In the genomic region with DNA sequence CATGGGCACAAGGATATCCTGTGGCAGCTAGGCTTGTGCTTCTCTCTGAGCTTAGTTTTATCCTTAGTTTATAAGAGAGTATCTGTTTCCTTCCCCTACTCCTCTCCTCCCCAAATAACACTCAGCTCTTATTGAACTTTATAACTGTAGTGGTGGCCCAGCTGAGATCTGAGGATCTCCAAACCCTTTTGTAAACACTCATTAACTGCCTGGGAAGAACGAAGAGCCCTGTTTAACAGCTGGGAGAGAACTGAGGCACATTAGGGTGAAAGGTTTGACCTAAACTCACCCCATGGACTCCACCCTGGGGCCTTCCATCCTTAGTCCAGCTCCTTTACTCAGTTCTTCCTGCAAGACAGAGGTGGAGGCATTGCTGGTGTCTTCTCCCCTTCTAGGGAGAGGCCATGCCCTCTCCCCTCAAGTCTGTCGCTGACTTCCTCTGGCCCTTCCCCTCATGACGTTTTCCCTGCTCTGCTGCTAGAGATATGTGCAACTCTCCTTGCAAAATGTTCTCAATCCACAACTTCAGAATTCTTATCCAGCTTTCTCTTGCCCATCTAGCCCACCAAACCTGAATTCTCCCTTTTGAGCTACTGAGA, we compare ENCODE assay signal across 10 cellular contexts. TPM values are rescaled to one million over a fixed set of nuclear protein-coding genes. Genes with fewer than 3 reads are reported as not detected.
A peak's percentile ranks its signal among the peaks of the same experiment; 100 is the strongest.
DNase-seq lines count a peak whose midpoint lies in the region; ATAC-seq and TF ChIP-seq lines count a peak whose summit lies in the region.
"Had no signal": no experiment of that assay in that cellular context is flagged by ENCODE, and none has a peak within 500 bp of the region (broad histone marks: within the 10 kb centered on the region; RNA-seq: fewer than 3 reads in every experiment).

No MANE protein-coding gene starts in this region.

- no peak for TF ChIP-seq EP300 in sigmoid colon (IDR thresholded peaks at IDR 0.05)

- peak; percentile 50 for DNase-seq in GM23248
- DNase-seq in NCI-H510A treated with DMSO at 0.1 percent for 48 hours (lab: John Stamatoyannopoulos, UW), result peak; percentile 83
- no peak for DNase-seq in esophagus squamous epithelium (lab: John Stamatoyannopoulos, UW)
- peak; percentile 62 for DNase-seq in sigmoid colon
- no peak for DNase-seq in NCI-H524 (lab: John Stamatoyannopoulos, UW)
- DNase-seq in activated naive CD4-positive, alpha-beta T cell treated with anti-CD3 and anti-CD28 coated beads, Interleukin-2, amount 50 U/mL, for 72 hours (ENCODE audit: low spot score in 2 of 2), result no peak
- DNase-seq in H7, result no peak
- DNase-seq: cerebellar nuclear complex had no signal

- no peak overlapping the region for H3K27ac Mint-ChIP-seq in activated naive CD4-positive, alpha-beta T cell treated with anti-CD3 and anti-CD28 coated beads, Interleukin-2, amount 50 U/mL, for 72 hours
- H3K27ac Mint-ChIP-seq: activated CD4-positive, alpha-beta memory T cell treated with anti-CD3 and anti-CD28 coated beads, Interleukin-2, amount 10 ng/mL, durations not matched to agents 7 days and 5 days had no signal

- peaks cover 8% of the 10 kb centered on the region in 2 donors for H3K36me3 Mint-ChIP-seq in activated naive CD4-positive, alpha-beta T cell treated with anti-CD3 and anti-CD28 coated beads, Interleukin-2, amount 50 U/mL, for 72 hours

- H4K20me1 ChIP-seq in GM23248 (ENCODE audit: insufficient read depth), result no peaks in the 10 kb centered on the region

- H3F3A ChIP-seq in GM23248 (ENCODE audit: insufficient read depth), result peaks cover 49% of the 10 kb centered on the region

- no peaks in the 10 kb centered on the region for H3K9me2 ChIP-seq in GM23248 (ENCODE audit: insufficient read depth)

- intact Hi-C loops in esophagus squamous epithelium (cut with DNase I), result loop anchor here (10.0 kb wide), 1 partner anchor 247 kb away; no protein-coding TSS in a partner anchor
- intact Hi-C loops in sigmoid colon (cut with DNase I), result loop anchor here (10.0 kb wide), 1 partner anchor 1357 kb away; no protein-coding TSS in a partner anchor

- H2AFZ ChIP-seq in GM23248, result no peak overlapping the region

- H3K9me3 ChIP-seq in GM23248 (ENCODE audit: low read depth), result no peaks in the 10 kb centered on the region
- H3K9me3 ChIP-seq in esophagus squamous epithelium, result no peaks in the 10 kb centered on the region
- no peaks in the 10 kb centered on the region for H3K9me3 ChIP-seq in sigmoid colon

- no peaks in the 10 kb centered on the region for H3K79me2 ChIP-seq in GM23248 (ENCODE audit: insufficient read depth)

- H3K27ac ChIP-seq in GM23248 (peak overlapping the region; percentile 90), esophagus squamous epithelium (peak overlapping the region; percentile 62 to 85 (median 71)), sigmoid colon (peak overlapping the region; percentile 32 to 67 (median 57))

- 10 to 11% methylated on average over 3 of the region's 3 CpGs for WGBS in GM23248 (ENCODE audit: low coverage in 1 of 2, low lambda C conversion rate in 2 of 2, missing lambda C conversion rate in 2 of 2), 2 experiments
- WGBS in esophagus squamous epithelium, 2 donors, result 43 to 52% methylated on average over 3 of the region's 3 CpGs
- 7 to 25% methylated on average over 3 of the region's 3 CpGs for WGBS in sigmoid colon, 2 donors

- H3K36me3 ChIP-seq in GM23248 (ENCODE audit: low read depth), result no peaks in the 10 kb centered on the region
- no peaks in the 10 kb centered on the region for H3K36me3 ChIP-seq in esophagus squamous epithelium
- no peaks in the 10 kb centered on the region for H3K36me3 ChIP-seq in sigmoid colon
- H3K36me3 ChIP-seq in H7 (replicated peaks; ENCODE audit: control insufficient read depth, insufficient read depth, low read length), result peaks cover 3% of the 10 kb centered on the region

- no peak for ATAC-seq in activated naive CD4-positive, alpha-beta T cell treated with anti-CD3 and anti-CD28 coated beads, Interleukin-2, amount 50 U/mL, for 72 hours

- peak overlapping the region; percentile 72 for H3K9ac ChIP-seq in GM23248

- no peak for TF ChIP-seq CTCF in esophagus squamous epithelium (IDR thresholded peaks at IDR 0.05)
- TF ChIP-seq CTCF in sigmoid colon (IDR thresholded peaks at IDR 0.05), result no peak

- H3K4me3 ChIP-seq in GM23248 (no peak overlapping the region), esophagus squamous epithelium (no peak overlapping the region), sigmoid colon (no peak overlapping the region), H7 (ENCODE audit: insufficient read depth, low read depth, low read length) (no peak overlapping the region)

- H3K9me3 Mint-ChIP-seq in activated naive CD4-positive, alpha-beta T cell treated with anti-CD3 and anti-CD28 coated beads, Interleukin-2, amount 50 U/mL, for 72 hours, result no peaks in the 10 kb centered on the region
- H3K9me3 Mint-ChIP-seq: activated CD4-positive, alpha-beta memory T cell treated with anti-CD3 and anti-CD28 coated beads, Interleukin-2, amount 10 ng/mL, durations not matched to agents 7 days and 5 days had no signal

- peaks cover 82% of the 10 kb centered on the region for H3K4me1 ChIP-seq in GM23248 (ENCODE audit: insufficient read depth)
- H3K4me1 ChIP-seq in esophagus squamous epithelium, result peaks cover 72 to 92% (median 81%) of the 10 kb centered on the region in 3 donors
- H3K4me1 ChIP-seq in sigmoid colon, result peaks cover 0 to 92% (median 91%) of the 10 kb centered on the region in 4 donors

- peak overlapping the region; percentile 66 for H3K4me2 ChIP-seq in GM23248 (ENCODE audit: unreplicated experiment)

- in situ Hi-C loops in GM23248 (cut with MboI), result loop anchor here (10.0 kb wide), 1 partner anchor 47 kb away; no protein-coding TSS in a partner anchor

- H3K27me3 ChIP-seq in GM23248 (replicated peaks; ENCODE audit: insufficient read depth) (no peaks in the 10 kb centered on the region), esophagus squamous epithelium (no peaks in the 10 kb centered on the region), sigmoid colon (no peaks in the 10 kb centered on the region), H7 (ENCODE audit: control insufficient read depth, insufficient read depth, low read length) (no peaks in the 10 kb centered on the region; the same call in 1 of the 2 replicates)

- TF ChIP-seq POLR2A in esophagus squamous epithelium (IDR thresholded peaks at IDR 0.05), result no peak
- TF ChIP-seq POLR2A in sigmoid colon (IDR thresholded peaks at IDR 0.05), result no peak

RNA-seq across cellular contexts. Expression of a gene that starts 1.2 kb away (rescaled TPM):
- 32.2 and 38.9 TPM in 2 replicates for total RNA-seq in GM23248 (2014; rRNA removed; shearing (Covaris generic))
- 23.7 and 24.5 TPM in 2 replicates for polyA plus RNA-seq in GM23248 (2016; fragmentation: Nextera tagmentation; extraction: Ambion mirVana)
- 10 to 100 TPM in 2 of 4 donors, 1 to 10 TPM in 2; 6.7 to 14.2 (median 10.8) TPM for total RNA-seq in esophagus squamous epithelium
- total RNA-seq in sigmoid colon, result 10 to 100 TPM; 15.8 to 27.3 (median 20.5) TPM
- 10 to 100 TPM; 26.4 to 29.6 (median 27.8) TPM for polyA plus RNA-seq in sigmoid colon
- 10 to 100 TPM; 21.0 to 23.0 TPM for total RNA-seq in activated naive CD4-positive, alpha-beta T cell treated with anti-CD3 and anti-CD28 coated beads, Interleukin-2, amount 50 U/mL, for 72 hours
- total RNA-seq in H7 (2014; rRNA removed; shearing (Covaris generic)), result 19.3 and 22.1 TPM in 2 replicates

RNA-seq across cellular contexts. Expression of a gene that starts 20.1 kb away (rescaled TPM):
- total RNA-seq in GM23248 (2014; rRNA removed; shearing (Covaris generic)), result 12.4 and 13.4 TPM in 2 replicates
- 8.8 and 9.8 TPM in 2 replicates for polyA plus RNA-seq in GM23248 (2016; fragmentation: Nextera tagmentation; extraction: Ambion mirVana)
- total RNA-seq in esophagus squamous epithelium, result 10 to 100 TPM in 2 of 4 donors, 1 to 10 TPM in 2; 2.9 to 17.8 (median 9.8) TPM
- total RNA-seq in sigmoid colon, result 1 to 10 TPM in 1 of 4 donors, under 1 TPM in 2, not detected in 1; 0.33 to 1.5 (median 0.83) TPM
- polyA plus RNA-seq in sigmoid colon, result 10 to 100 TPM in 1 of 3 donors, 1 to 10 TPM in 2; 2.4 to 10.9 (median 8.6) TPM
- total RNA-seq in activated naive CD4-positive, alpha-beta T cell treated with anti-CD3 and anti-CD28 coated beads, Interleukin-2, amount 50 U/mL, for 72 hours, result 10 to 100 TPM; 81.8 to 86.7 TPM
- total RNA-seq in H7 (2014; rRNA removed; shearing (Covaris generic)), result 80.8 and 83.6 TPM in 2 replicates

RNA-seq across cellular contexts. Expression of a gene that starts 56.7 kb away (rescaled TPM):
- total RNA-seq in GM23248 (2014; rRNA removed; shearing (Covaris generic)), result 1.2 TPM in 1 of 2 replicates, not detected in the other
- polyA plus RNA-seq in GM23248 (2016; fragmentation: Nextera tagmentation; extraction: Ambion mirVana), result 1.3 and 2.0 TPM in 2 replicates
- total RNA-seq in esophagus squamous epithelium, result 1 to 10 TPM in 1 of 4 donors, under 1 TPM in 2, not detected in 1; 0.38 to 1.7 (median 0.47) TPM
- total RNA-seq in sigmoid colon, result 1 to 10 TPM in 1 of 4 donors, under 1 TPM in 1, not detected in 2; 0.49 to 2.1 TPM
- under 1 TPM in 1 of 3 donors, not detected in 2; 0.64 TPM for polyA plus RNA-seq in sigmoid colon
- total RNA-seq in activated naive CD4-positive, alpha-beta T cell treated with anti-CD3 and anti-CD28 coated beads, Interleukin-2, amount 50 U/mL, for 72 hours, result not detected
- 0.38 and 1.2 TPM in 2 replicates for total RNA-seq in H7 (2014; rRNA removed; shearing (Covaris generic))
- total RNA-seq: activated CD4-positive, alpha-beta memory T cell treated with anti-CD3 and anti-CD28 coated beads, Interleukin-2, amount 10 ng/mL, durations not matched to agents 7 days and 5 days; OCI-LY7 had no signal

Comparison
In these comparisons a context has a peak if more than half of its experiments do, and no peak if none do; other contexts are left out.
1. DNase-seq: peak in GM23248 (single experiment), NCI-H510A treated with DMSO at 0.1 percent for 48 hours (single experiment) and sigmoid colon (single experiment); none in esophagus squamous epithelium (single experiment), NCI-H524 (0 of 2), activated naive CD4-positive, alpha-beta T cell treated with anti-CD3 and anti-CD28 coated beads, Interleukin-2, amount 50 U/mL, for 72 hours (0 of 2) and H7 (single experiment).
2. Peak in every context shown above with its lines, with median percentiles within 50 percentile points of each other: H3K27ac ChIP-seq.